In genomic region chr3:9750556-9751411, GRCh38 we compare ENCODE assay signal across 8 cellular contexts. TPM values are rescaled to one million over a fixed set of nuclear protein-coding genes. Genes with fewer than 3 reads are reported as not detected.
DNase-seq lines count a peak whose midpoint lies in the region; ATAC-seq, FAIRE-seq and TF ChIP-seq lines count a peak whose summit lies in the region.

No MANE protein-coding gene starts in this region.

- FAIRE-seq in A549 (lab: Jason Lieb, UNC), result no peak

- TF ChIP-seq EP300 in A549 (IDR thresholded peaks at IDR 0.05) (no peak), suprapubic skin (IDR thresholded peaks at IDR 0.05) (no peak)

- 37% methylated on average over 17 of the region's 17 CpGs for WGBS in A549 (ENCODE audit: missing lambda C conversion rate)
- WGBS in suprapubic skin, result 33% methylated on average over 17 of the region's 17 CpGs

- H3K4me1 ChIP-seq in A549 (peaks cover 13% of the 10 kb centered on the region; the same call in 2 of the 3 replicates), suprapubic skin (peaks cover 46% of the 10 kb centered on the region)

- H3K27ac ChIP-seq in A549 (peak overlapping the region; percentile 95 to 97), suprapubic skin (peak overlapping the region; percentile 90)

- peak overlapping the region; percentile 94 for H3K27ac Mint-ChIP-seq in activated naive CD8-positive, alpha-beta T cell treated with anti-CD3 and anti-CD28 coated beads, Interleukin-2, amount 50 U/mL, for 24 hours

- H3K9me3 ChIP-seq in A549, result no peaks in the 10 kb centered on the region
- H3K9me3 ChIP-seq in suprapubic skin, result no peaks in the 10 kb centered on the region

- H3K27me3 ChIP-seq in suprapubic skin, result no peaks in the 10 kb centered on the region

- peak in 1 of 2 experiments; percentile 13; a peak in 2 of 6 replicates for ATAC-seq in A549
- ATAC-seq in activated naive CD8-positive, alpha-beta T cell treated with anti-CD3 and anti-CD28 coated beads, Interleukin-2, amount 50 U/mL, for 24 hours, result no peak
- ATAC-seq in GM21367 (IDR thresholded peaks at IDR 0.05; ENCODE audit: unreplicated experiment), result no peak

- no peaks in the 10 kb centered on the region for H3K27me3 Mint-ChIP-seq in activated naive CD8-positive, alpha-beta T cell treated with anti-CD3 and anti-CD28 coated beads, Interleukin-2, amount 50 U/mL, for 24 hours

- H3K4me2 ChIP-seq in A549, result peak overlapping the region; percentile 91

- TF ChIP-seq CTCF in A549 (IDR thresholded peaks at IDR 0.05) (no peak), HFF-Myc (IDR thresholded peaks at IDR 0.05; ENCODE audit: low read depth, low read length, missing control alignments) (no peak), suprapubic skin (IDR thresholded peaks at IDR 0.05) (no peak)

- CTCF ChIA-PET in A549 (lab: Yijun Ruan, JAX), result interaction anchor here (0.6 to 4.9 kb wide), 7 partner anchors 14 to 146 kb away, joined by 3 to 22 read pairs (median 4); partner anchors contain the start of genes BRPF1 and CAMK1

- peaks cover 45% of the 10 kb centered on the region for H3K36me3 ChIP-seq in suprapubic skin

- TF ChIP-seq RAD21 in A549 (conservative IDR thresholded peaks at IDR 0.05 in 1 of 2, IDR thresholded peaks at IDR 0.05 in 1 of 2), result no peak

- DNase-seq in A549 (ENCODE audit: low read depth in 1 of 2, low spot score in 1 of 2) (peak in 1 of 2 experiments; percentile 30), HFF-Myc (ENCODE audit: extremely low read depth, low read depth) (no peak), kidney tubule cell (ENCODE audit: low spot score) (peak; percentile 57), suprapubic skin (ENCODE audit: low spot score in 2 of 2) (no peak), inferior parietal cortex (ENCODE audit: extremely low spot score) (no peak)
- peak; percentile 14 for DNase-seq in activated naive CD8-positive, alpha-beta T cell treated with anti-CD3 and anti-CD28 coated beads, Interleukin-2, amount 50 U/mL, for 24 hours
- DNase-seq in activated CD8-positive, alpha-beta memory T cell treated with anti-CD3 and anti-CD28 coated beads, Interleukin-2, amount 50 U/mL, for 4 hours, result no peak

- H3K4me3 Mint-ChIP-seq in activated naive CD8-positive, alpha-beta T cell treated with anti-CD3 and anti-CD28 coated beads, Interleukin-2, amount 50 U/mL, for 24 hours, result peak overlapping the region; percentile 96

- H3K9me3 Mint-ChIP-seq in activated naive CD8-positive, alpha-beta T cell treated with anti-CD3 and anti-CD28 coated beads, Interleukin-2, amount 50 U/mL, for 24 hours, result no peaks in the 10 kb centered on the region

- H3K36me3 Mint-ChIP-seq in activated naive CD8-positive, alpha-beta T cell treated with anti-CD3 and anti-CD28 coated beads, Interleukin-2, amount 50 U/mL, for 24 hours (ENCODE audit: low read depth), result peaks cover 67% of the 10 kb centered on the region

- peaks cover 58% of the 10 kb centered on the region for H3K4me1 Mint-ChIP-seq in activated naive CD8-positive, alpha-beta T cell treated with anti-CD3 and anti-CD28 coated beads, Interleukin-2, amount 50 U/mL, for 24 hours

- POLR2A ChIA-PET in A549 (lab: Yijun Ruan, JAX), result interaction anchor here (1.9 kb wide), 1 partner anchor 19 kb away, joined by 17 read pairs; the partner anchor contains the start of gene BRPF1

- H3K4me3 ChIP-seq in A549, result peak overlapping the region; percentile 72
- H3K4me3 ChIP-seq in HFF-Myc (replicated peaks; ENCODE audit: low read depth, low read length), result peak overlapping the region; percentile 87
- peak overlapping the region; percentile 74 for H3K4me3 ChIP-seq in suprapubic skin

- no peak for TF ChIP-seq POLR2A in A549 (IDR thresholded peaks at IDR 0.05; ENCODE audit: low read length)
- TF ChIP-seq POLR2A in suprapubic skin (IDR thresholded peaks at IDR 0.05), result no peak

TF ChIP-seq in A549, 52 proteins besides CTCF, POLR2A, EP300 and RAD21:
- no peak for TF ChIP-seq JUNB (IDR thresholded peaks at IDR 0.05)
- no peak for TF ChIP-seq KDM1A (IDR thresholded peaks at IDR 0.05; ENCODE audit: low read depth)
- no peak for TF ChIP-seq TFCP2L1 (CRISPR knock-in tag; IDR thresholded peaks at IDR 0.05)
- TF ChIP-seq MYC (IDR thresholded peaks at IDR 0.05; ENCODE audit: borderline replicate concordance, low read length), result no peak

RNA-seq across cellular contexts. Expression of gene OGG1, which starts 1.0 kb away (rescaled TPM):
- polyA plus RNA-seq in A549 (2011; rRNA removed) (21.2 and 21.6 TPM in 2 replicates), A549 (2017; fragmentation: RNase III; extraction: RNeasy Plus Mini Kit Qiagen cat#74134 plus additional on column Dnase treatment) (17.2 to 20.0 TPM (median 18.1 TPM) in 3 replicates)
- 25.9 and 30.9 TPM in 2 replicates for polyA plus RNA-seq in A549 (2012; cell fraction: cytosol; rRNA removed)
- 27.7 and 29.5 TPM in 2 replicates for polyA plus RNA-seq in A549 (2012; cell fraction: nucleus; rRNA removed)
- 49.8 and 52.6 TPM in 2 replicates for polyA minus RNA-seq in A549 (2011; rRNA and poly(A)+ RNA removed)
- total RNA-seq in suprapubic skin, result 10 to 100 TPM; 15.7 to 29.6 (median 25.5) TPM

RNA-seq across cellular contexts. Expression of gene CAMK1, which starts 19.0 kb away (rescaled TPM):
- polyA plus RNA-seq in A549 (2011; rRNA removed) (13.5 and 16.0 TPM in 2 replicates), A549 (2017; fragmentation: RNase III; extraction: RNeasy Plus Mini Kit Qiagen cat#74134 plus additional on column Dnase treatment) (15.6 to 16.1 TPM (median 15.9 TPM) in 3 replicates)
- 22.5 and 26.5 TPM in 2 replicates for polyA plus RNA-seq in A549 (2012; cell fraction: cytosol; rRNA removed)
- polyA plus RNA-seq in A549 (2012; cell fraction: nucleus; rRNA removed), result 20.9 and 21.9 TPM in 2 replicates
- polyA minus RNA-seq in A549 (2011; rRNA and poly(A)+ RNA removed), result 11.0 TPM in 2 replicates
- total RNA-seq in suprapubic skin, result 10 to 100 TPM in 1 of 4 donors, 1 to 10 TPM in 3; 3.3 to 13.0 (median 5.2) TPM

RNA-seq across cellular contexts. Expression of gene BRPF1, which starts 19.2 kb away (rescaled TPM):
- polyA plus RNA-seq in A549 (2011; rRNA removed), result 8.6 and 10.1 TPM in 2 replicates
- 15.7 and 17.4 TPM in 2 replicates for polyA plus RNA-seq in A549 (2012; cell fraction: cytosol; rRNA removed)
- 35.8 and 42.1 TPM in 2 replicates for polyA plus RNA-seq in A549 (2012; cell fraction: nucleus; rRNA removed)
- 11.9 to 12.4 TPM (median 12.1 TPM) in 3 replicates for polyA plus RNA-seq in A549 (2017; fragmentation: RNase III; extraction: RNeasy Plus Mini Kit Qiagen cat#74134 plus additional on column Dnase treatment)
- 19.0 and 20.4 TPM in 2 replicates for polyA minus RNA-seq in A549 (2011; rRNA and poly(A)+ RNA removed)
- total RNA-seq in suprapubic skin, result 10 to 100 TPM; 24.6 to 35.6 (median 29.4) TPM

RNA-seq across cellular contexts. Expression of gene TADA3, which starts 41.5 kb away (rescaled TPM):
- polyA plus RNA-seq in A549 (2011; rRNA removed) (42.6 and 49.2 TPM in 2 replicates), A549 (2017; fragmentation: RNase III; extraction: RNeasy Plus Mini Kit Qiagen cat#74134 plus additional on column Dnase treatment) (44.3 to 53.6 TPM (median 50.3 TPM) in 3 replicates)
- polyA plus RNA-seq in A549 (2012; cell fraction: cytosol; rRNA removed), result 50.2 and 57.1 TPM in 2 replicates
- polyA plus RNA-seq in A549 (2012; cell fraction: nucleus; rRNA removed), result 36.8 and 43.0 TPM in 2 replicates
- polyA minus RNA-seq in A549 (2011; rRNA and poly(A)+ RNA removed), result 46.9 and 52.3 TPM in 2 replicates
- total RNA-seq in suprapubic skin, result 10 to 100 TPM; 27.6 to 45.0 (median 38.8) TPM

RNA-seq across cellular contexts. Expression of gene ARPC4, which starts 42.1 kb away (rescaled TPM):
- polyA plus RNA-seq in A549 (2011; rRNA removed) (126 and 140 TPM in 2 replicates), A549 (2017; fragmentation: RNase III; extraction: RNeasy Plus Mini Kit Qiagen cat#74134 plus additional on column Dnase treatment) (292 to 310 TPM (median 298 TPM) in 3 replicates)
- polyA plus RNA-seq in A549 (2012; cell fraction: cytosol; rRNA removed), result 152 and 172 TPM in 2 replicates
- polyA plus RNA-seq in A549 (2012; cell fraction: nucleus; rRNA removed), result 80.9 and 87.3 TPM in 2 replicates
- 124 and 133 TPM in 2 replicates for polyA minus RNA-seq in A549 (2011; rRNA and poly(A)+ RNA removed)
- total RNA-seq in suprapubic skin, result 100 to 1,000 TPM; 107 to 132 (median 124) TPM

Comparison
In these comparisons a context has a peak if more than half of its experiments do, and no peak if none do; other contexts are left out.
1. DNase-seq: peak in activated naive CD8-positive, alpha-beta T cell treated with anti-CD3 and anti-CD28 coated beads, Interleukin-2, amount 50 U/mL, for 24 hours (single experiment) and kidney tubule cell (single experiment); none in HFF-Myc (single experiment), suprapubic skin (0 of 2), activated CD8-positive, alpha-beta memory T cell treated with anti-CD3 and anti-CD28 coated beads, Interleukin-2, amount 50 U/mL, for 4 hours (single experiment) and inferior parietal cortex (single experiment).
2. Peak in every context shown above with its lines, with median percentiles within 50 percentile points of each other: H3K4me3 ChIP-seq.